Comparison of ENCODE assay signal across 8 cellular contexts in genomic region chr11:117072517-117073218, GRCh38. TPM values are rescaled to one million over a fixed set of nuclear protein-coding genes. Genes with fewer than 3 reads are reported as not detected.
A peak's percentile ranks its signal among the peaks of the same experiment; 100 is the strongest.
DNase-seq lines count a peak whose midpoint lies in the region; FAIRE-seq and TF ChIP-seq lines count a peak whose summit lies in the region.

No MANE protein-coding gene starts in this region.

- H3K27ac ChIP-seq in mesodermal cell (ENCODE audit: low read depth, low read length, severe bottlenecking) = peak overlapping the region; percentile 89

- TF ChIP-seq CTCF in bronchial epithelial cell (IDR thresholded peaks at IDR 0.05; ENCODE audit: insufficient read depth, low read length, severe bottlenecking) (no peak), lower leg skin (IDR thresholded peaks at IDR 0.05) (no peak)

- no peak overlapping the region for H3K4me3 ChIP-seq in bronchial epithelial cell (ENCODE audit: low read depth, low read length)
- H3K4me3 ChIP-seq in mesodermal cell (ENCODE audit: extremely low read depth, insufficient read depth, low read length, poor library complexity, severe bottlenecking) = no peak overlapping the region
- H3K4me3 ChIP-seq in lower leg skin (ENCODE audit: low read depth, poor library complexity, severe bottlenecking) = no peak overlapping the region

- peak; percentile 29 for DNase-seq in NCI-H2029 (lab: John Stamatoyannopoulos, UW)
- no peak for DNase-seq in NCI-H2029 treated with DMSO at 0.1 percent for 48 hours (lab: John Stamatoyannopoulos, UW)
- peak; percentile 88 for DNase-seq in NCI-H226
- DNase-seq in bronchial epithelial cell (ENCODE audit: low read depth) = peak; percentile 96
- DNase-seq in effector CD4-positive, alpha-beta T cell = no peak
- no peak for DNase-seq in NCI-H1105 (lab: John Stamatoyannopoulos, UW)
- no peak for DNase-seq in lower leg skin (ENCODE audit: low spot score in 2 of 2)

- no peaks in the 10 kb centered on the region for H3K9me3 ChIP-seq in mesodermal cell (ENCODE audit: control insufficient read depth, low read length)

- WGBS in mesodermal cell (ENCODE audit: insufficient coverage in 2 of 2), 2 experiments = no CpG with 5 or more reads among the region's 3 CpGs
- 82 to 83% methylated on average over 3 of the region's 3 CpGs for WGBS in lower leg skin, 2 donors

- intact Hi-C loops in lower leg skin (cut with DNase I; ENCODE audit: low total_unique reads) = no loop called here

- no peak for FAIRE-seq in bronchial epithelial cell (lab: Jason Lieb, UNC)

- no peak for TF ChIP-seq POLR2A in lower leg skin (IDR thresholded peaks at IDR 0.05)

- H3K27me3 ChIP-seq in bronchial epithelial cell (ENCODE audit: control insufficient read depth, insufficient read depth, low read length) = no peaks in the 10 kb centered on the region

- H3K4me1 ChIP-seq in mesodermal cell (ENCODE audit: control insufficient read depth, insufficient read depth, low read length, poor library complexity, severe bottlenecking) = peaks cover 34% of the 10 kb centered on the region

- no peaks in the 10 kb centered on the region for H3K36me3 ChIP-seq in bronchial epithelial cell (ENCODE audit: control insufficient read depth, insufficient read depth, low read length)
- no peaks in the 10 kb centered on the region for H3K36me3 ChIP-seq in mesodermal cell (ENCODE audit: control insufficient read depth, insufficient read depth, low read length)

RNA-seq across cellular contexts. Expression of gene SIK3, which starts 25.6 kb away (rescaled TPM):
- 6.8 and 7.3 TPM in 2 replicates for total RNA-seq in bronchial epithelial cell
- polyA plus RNA-seq in mesodermal cell (2013, experiment 1 of 2) = 12.7 TPM
- polyA plus RNA-seq in mesodermal cell (2013, experiment 2 of 2) = 12.5 TPM
- total RNA-seq in lower leg skin = 10 to 100 TPM; 26.7 to 37.5 (median 30.1) TPM

Comparison
In these comparisons a context has a peak if more than half of its experiments do, and no peak if none do; other contexts are left out.
1. DNase-seq: peak in NCI-H2029 (single experiment), NCI-H226 (single experiment) and bronchial epithelial cell (single experiment); none in NCI-H2029 treated with DMSO at 0.1 percent for 48 hours (single experiment), effector CD4-positive, alpha-beta T cell (single experiment), NCI-H1105 (single experiment) and lower leg skin (0 of 2).